In genomic region chr12:25670076-25671055, GRCh38 we compare ENCODE assay signal across 25 cellular contexts.
DNase-seq lines count a peak whose midpoint lies in the region; TF ChIP-seq lines count a peak whose summit lies in the region.
"Had no signal": no experiment of that assay in that cellular context is flagged by ENCODE, and none has a peak within 500 bp of the region (broad histone marks: within the 10 kb centered on the region; RNA-seq: fewer than 3 reads in every experiment).

No MANE protein-coding gene starts in this region.

- H3K4me3 ChIP-seq in breast epithelium (no peak overlapping the region), thyroid gland (replicated peaks in 1 of 3) (no peak overlapping the region)
- H3K4me3 ChIP-seq: adrenal gland, skin epidermis had no signal

- H3K9me3 ChIP-seq in breast epithelium (no peaks in the 10 kb centered on the region), thyroid gland (no peaks in the 10 kb centered on the region)
- H3K9me3 ChIP-seq: adrenal gland had no signal

- no peak overlapping the region for H3K4me3 Mint-ChIP-seq in MCF 10A (ENCODE audit: unreplicated experiment)
- H3K4me3 Mint-ChIP-seq in nephron progenitor cell: no peak overlapping the region
- H3K4me3 Mint-ChIP-seq: activated CD4-positive, alpha-beta T cell treated with anti-CD3 and anti-CD28 coated beads for 36 hours; activated T-cell treated with anti-CD3 and anti-CD28 coated beads, Interleukin-2, amount 50 U/mL, for 24 hours; dendritic cell treated with granulocyte-macrophage colony-stimulating factor and Interleukin-4, amounts not matched to agents 40 ng/mL and 50 ng/mL, for 4 days had no signal

- BruUV-seq in MCF 10A (replicated peaks; lab: Mats Ljungman, UMichigan): no TSS peak

- TF ChIP-seq CTCF in MCF 10A (IDR thresholded peaks at IDR 0.05; ENCODE audit: unreplicated experiment): no peak
- no peak for TF ChIP-seq CTCF in breast epithelium (IDR thresholded peaks at IDR 0.05)
- TF ChIP-seq CTCF in thyroid gland (IDR thresholded peaks at IDR 0.05): no peak
- no peak for TF ChIP-seq CTCF in nephron progenitor cell (IDR thresholded peaks at IDR 0.05)

- H3K27ac Mint-ChIP-seq in MCF 10A (ENCODE audit: low read depth, unreplicated experiment) (no peak overlapping the region), nephron progenitor cell (no peak overlapping the region)
- H3K27ac Mint-ChIP-seq: activated CD4-positive, alpha-beta T cell treated with anti-CD3 and anti-CD28 coated beads for 36 hours; activated T-cell treated with anti-CD3 and anti-CD28 coated beads, Interleukin-2, amount 50 U/mL, for 24 hours; dendritic cell treated with granulocyte-macrophage colony-stimulating factor and Interleukin-4, amounts not matched to agents 40 ng/mL and 50 ng/mL, for 4 days had no signal

- POLR2A ChIA-PET in MCF 10A (lab: Yijun Ruan, JAX): no interaction called here

- H3K36me3 ChIP-seq in breast epithelium (no peaks in the 10 kb centered on the region), thyroid gland (no peaks in the 10 kb centered on the region)
- H3K36me3 ChIP-seq: adrenal gland had no signal

- H3K27me3 ChIP-seq in breast epithelium: no peaks in the 10 kb centered on the region
- H3K27me3 ChIP-seq in thyroid gland: no peaks in the 10 kb centered on the region
- H3K27me3 ChIP-seq: adrenal gland had no signal

- no peak overlapping the region for H3K27ac ChIP-seq in breast epithelium
- H3K27ac ChIP-seq in epithelial cell of prostate: no peak overlapping the region
- peak overlapping the region in 2 of 3 donors; percentile 48 to 60 for H3K27ac ChIP-seq in thyroid gland
- H3K27ac ChIP-seq: adrenal gland, skin epidermis had no signal

- H3K36me3 Mint-ChIP-seq in MCF 10A (ENCODE audit: insufficient read depth, unreplicated experiment) (no peaks in the 10 kb centered on the region), nephron progenitor cell (ENCODE audit: low read depth) (no peaks in the 10 kb centered on the region)

- intact Hi-C loops in MCF 10A (cut with micrococcal nuclease) (loop anchor here (10.0 kb wide), 1 partner anchor 236 kb away; no protein-coding TSS in a partner anchor), breast epithelium (cut with DNase I; ENCODE audit: low total_unique reads) (no loop called here), thyroid gland (cut with DNase I) (no loop called here)

- H3K4me1 ChIP-seq in breast epithelium (no peaks in the 10 kb centered on the region), thyroid gland (peaks cover 16 to 18% of the 10 kb centered on the region in 2 donors)
- H3K4me1 ChIP-seq: adrenal gland had no signal

- H3K4me1 Mint-ChIP-seq in MCF 10A (ENCODE audit: insufficient read depth, unreplicated experiment): peaks cover 13% of the 10 kb centered on the region
- no peaks in the 10 kb centered on the region for H3K4me1 Mint-ChIP-seq in nephron progenitor cell
- H3K4me1 Mint-ChIP-seq: activated CD4-positive, alpha-beta T cell treated with anti-CD3 and anti-CD28 coated beads for 36 hours had no signal

- no peak for TF ChIP-seq POLR2A in breast epithelium (IDR thresholded peaks at IDR 0.05)
- no peak for TF ChIP-seq POLR2A in thyroid gland (IDR thresholded peaks at IDR 0.05)

- DNase-seq in MCF 10A (ENCODE audit: unreplicated experiment) (peak; percentile 27), breast epithelium (ENCODE audit: low spot score in 2 of 2) (no peak), RPMI7951 (ENCODE audit: low read depth) (peak; percentile 50), epithelial cell of prostate (ENCODE audit: low read depth, low spot score) (peak; percentile 79), thyroid gland (peak; percentile 52 to 64), anterior cingulate cortex (lab: John Stamatoyannopoulos, UW) (no peak), superior temporal gyrus (ENCODE audit: extremely low spot score) (no peak), nephron progenitor cell (no peak)
- DNase-seq: activated CD4-positive, alpha-beta T cell treated with anti-CD3 and anti-CD28 coated beads for 36 hours; activated CD8-positive, alpha-beta memory T cell treated with anti-CD3 and anti-CD28 coated beads for 24 hours; activated gamma-delta T cell treated with Interleukin-2 at 50 U/mL for 16 hours; activated T-cell treated with anti-CD3 and anti-CD28 coated beads, Interleukin-2, amount 50 U/mL, for 24 hours; adrenal gland; COR-L47; DMS79 treated with DMSO at 0.1 percent for 48 hours; HCEC 1CT; KBM-7; NCI-H1436 treated with DMSO at 0.1 percent for 48 hours; NCI-H510A treated with DMSO at 0.1 percent for 48 hours; NK-92 treated with Interleukin-12 subunit alpha and Interleukin-12 subunit beta, amount 100 ng/mL, for 24 hours; nucleus accumbens; stimulated activated CD4-positive, alpha-beta T cell treated with anti-CD3 and anti-CD28 coated beads, Interleukin-2, amount 100 ng/mL, for 24 hours; T-helper 2 cell had no signal

- H3K27me3 Mint-ChIP-seq in MCF 10A (ENCODE audit: insufficient read depth, unreplicated experiment): no peaks in the 10 kb centered on the region
- no peaks in the 10 kb centered on the region for H3K27me3 Mint-ChIP-seq in nephron progenitor cell (ENCODE audit: low read depth, poor library complexity)
- H3K27me3 Mint-ChIP-seq: activated CD4-positive, alpha-beta T cell treated with anti-CD3 and anti-CD28 coated beads for 36 hours; activated T-cell treated with anti-CD3 and anti-CD28 coated beads, Interleukin-2, amount 50 U/mL, for 24 hours; dendritic cell treated with granulocyte-macrophage colony-stimulating factor and Interleukin-4, amounts not matched to agents 40 ng/mL and 50 ng/mL, for 4 days had no signal

- WGBS in thyroid gland, 2 donors: 50 to 56% methylated on average over 5 of the region's 5 CpGs

- CTCF ChIA-PET in MCF 10A (lab: Yijun Ruan, JAX): interaction anchor here (1.0 kb wide), 1 partner anchor 347 kb away, joined by 4 read pairs; no protein-coding TSS in a partner anchor

- H3K9me3 Mint-ChIP-seq in MCF 10A (ENCODE audit: unreplicated experiment): peaks cover under 1% of the 10 kb centered on the region
- H3K9me3 Mint-ChIP-seq in nephron progenitor cell: peaks cover 5% of the 10 kb centered on the region
- H3K9me3 Mint-ChIP-seq: activated T-cell treated with anti-CD3 and anti-CD28 coated beads, Interleukin-2, amount 50 U/mL, for 24 hours; dendritic cell treated with granulocyte-macrophage colony-stimulating factor and Interleukin-4, amounts not matched to agents 40 ng/mL and 50 ng/mL, for 4 days had no signal

Comparison
In these comparisons a context has a peak if more than half of its experiments do, and no peak if none do; other contexts are left out.
1. DNase-seq: peak in MCF 10A (single experiment), RPMI7951 (single experiment), epithelial cell of prostate (single experiment) and thyroid gland (2 of 2); none in breast epithelium (0 of 2), anterior cingulate cortex (0 of 58), superior temporal gyrus (single experiment) and nephron progenitor cell (single experiment).
2. H3K27ac ChIP-seq: peak in thyroid gland (2 of 3); none in breast epithelium (0 of 2) and epithelial cell of prostate (single experiment).